26 cellular contexts compared by ENCODE assay signal in the genomic region with DNA sequence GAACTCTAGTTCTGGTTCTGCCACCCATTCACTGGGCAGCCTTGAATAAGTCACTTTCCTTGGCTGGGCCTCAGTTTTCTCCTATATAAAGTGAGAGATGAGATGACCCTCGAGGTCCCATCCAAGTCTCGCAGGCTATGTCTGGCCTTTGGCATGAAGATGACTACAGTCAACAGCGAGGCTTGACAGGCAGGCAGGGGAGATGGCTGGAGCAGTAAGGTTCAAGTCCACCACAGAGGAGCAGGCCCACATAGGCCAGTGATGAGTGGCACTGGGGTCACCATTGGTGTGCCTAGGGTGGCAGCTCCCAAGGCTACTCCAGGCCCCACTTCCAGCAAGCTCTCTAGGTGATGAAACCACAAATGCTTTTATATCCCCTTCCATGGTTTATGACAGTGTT.
DNase-seq lines count a peak whose midpoint lies in the region; ATAC-seq and TF ChIP-seq lines count a peak whose summit lies in the region.
"Had no signal": no experiment of that assay in that cellular context is flagged by ENCODE, and none has a peak within 500 bp of the region (broad histone marks: within the 10 kb centered on the region; RNA-seq: fewer than 3 reads in every experiment).

No MANE protein-coding gene starts in this region.

- H4K20me1 ChIP-seq in IMR-90 (ENCODE audit: insufficient read depth, low read length) = no peaks in the 10 kb centered on the region

- ATAC-seq in activated naive CD8-positive, alpha-beta T cell treated with anti-CD3 and anti-CD28 coated beads, Interleukin-2, amount 10 ng/mL, durations not matched to agents 7 days and 5 days (ENCODE audit: low read depth) = no peak
- ATAC-seq in IMR-90 (ENCODE audit: low read depth) (no peak), HG03442 (IDR thresholded peaks at IDR 0.05; ENCODE audit: unreplicated experiment) (no peak)
- ATAC-seq: HCT116 had no signal

- intact Hi-C loops in IMR-90 (cut with micrococcal nuclease) (no loop called here), spleen (cut with DNase I; ENCODE audit: low total_unique reads) (no loop called here)

- H2BK15ac ChIP-seq in IMR-90 (ENCODE audit: low read depth, low read length) = 0 out of 3 replicates have a peak overlapping the region, but pooled peaks have one; percentile 72

- TF ChIP-seq POLR2A in IMR-90 (IDR thresholded peaks at IDR 0.05; ENCODE audit: low read depth, low read length) (no peak), spleen (IDR thresholded peaks at IDR 0.05) (no peak), tibial nerve (IDR thresholded peaks at IDR 0.05) (no peak)

- no peak overlapping the region for H3K56ac ChIP-seq in IMR-90 (ENCODE audit: extremely low read depth, insufficient read depth, low read length)

- H3K4me1 ChIP-seq in IMR-90 (ENCODE audit: control insufficient read depth, insufficient read depth, low read length) = no peaks in the 10 kb centered on the region
- H3K4me1 ChIP-seq in spleen = peaks cover 0 to 12% (median 3%) of the 10 kb centered on the region in 6 donors
- peaks cover 0 to 38% (median 15%) of the 10 kb centered on the region in 4 donors for H3K4me1 ChIP-seq in tibial nerve

- H3K4me2 ChIP-seq in IMR-90 (ENCODE audit: low read depth, low read length) = no peak overlapping the region

- in situ Hi-C loops in IMR-90 (cut with MboI; ENCODE audit: low sequenced_read_pairs) = no loop called here

- no peak overlapping the region for H2BK5ac ChIP-seq in IMR-90 (ENCODE audit: low read depth, low read length, poor library complexity, severe bottlenecking)

- H3K36me3 ChIP-seq in IMR-90 (ENCODE audit: control insufficient read depth, insufficient read depth, low read length) = no peaks in the 10 kb centered on the region
- no peaks in the 10 kb centered on the region for H3K36me3 ChIP-seq in spleen
- H3K36me3 ChIP-seq in tibial nerve = no peaks in the 10 kb centered on the region

- no peak overlapping the region for H3K4ac ChIP-seq in IMR-90 (ENCODE audit: low read depth, low read length)

- H3K18ac ChIP-seq in IMR-90 (ENCODE audit: low read depth, low read length) = no peak overlapping the region

- H3K14ac ChIP-seq in IMR-90 (replicated peaks; ENCODE audit: low read depth, low read length) = no peak overlapping the region

- no peak for TF ChIP-seq EP300 in tibial nerve (IDR thresholded peaks at IDR 0.05)

- peaks cover 3% of the 10 kb centered on the region for H3K9me3 Mint-ChIP-seq in activated naive CD8-positive, alpha-beta T cell treated with anti-CD3 and anti-CD28 coated beads, Interleukin-2, amount 10 ng/mL, durations not matched to agents 7 days and 5 days
- H3K9me3 Mint-ChIP-seq in activated naive CD8-positive, alpha-beta T cell treated with anti-CD3 and anti-CD28 coated beads for 36 hours = peaks cover 3% of the 10 kb centered on the region
- H3K9me3 Mint-ChIP-seq in nephron = peaks cover 19% of the 10 kb centered on the region
- H3K9me3 Mint-ChIP-seq: CD8-positive, alpha-beta memory T cell had no signal

- H3K27ac ChIP-seq in IMR-90 (ENCODE audit: insufficient read depth, low read length) = no peak overlapping the region
- no peak overlapping the region for H3K27ac ChIP-seq in spleen
- no peak overlapping the region for H3K27ac ChIP-seq in tibial nerve
- H3K27ac ChIP-seq: 22Rv1, C4-2B, HL-60 had no signal

- H3K9ac ChIP-seq in IMR-90 (ENCODE audit: low read depth, low read length) = no peak overlapping the region

- no TSS peak for BruUV-seq in IMR-90 (replicated peaks; lab: Mats Ljungman, UMichigan)

- no peaks in the 10 kb centered on the region for H3K27me3 Mint-ChIP-seq in activated naive CD8-positive, alpha-beta T cell treated with anti-CD3 and anti-CD28 coated beads, Interleukin-2, amount 10 ng/mL, durations not matched to agents 7 days and 5 days
- no peaks in the 10 kb centered on the region for H3K27me3 Mint-ChIP-seq in activated naive CD8-positive, alpha-beta T cell treated with anti-CD3 and anti-CD28 coated beads for 36 hours
- H3K27me3 Mint-ChIP-seq in nephron (ENCODE audit: low read depth) = no peaks in the 10 kb centered on the region
- H3K27me3 Mint-ChIP-seq: B cell; CD8-positive, alpha-beta memory T cell had no signal

- CTCF ChIA-PET in IMR-90 (lab: Yijun Ruan, JAX) = no interaction called here

- H3K36me3 Mint-ChIP-seq in activated naive CD8-positive, alpha-beta T cell treated with anti-CD3 and anti-CD28 coated beads, Interleukin-2, amount 10 ng/mL, durations not matched to agents 7 days and 5 days = peaks cover 7% of the 10 kb centered on the region
- peaks cover 3% of the 10 kb centered on the region for H3K36me3 Mint-ChIP-seq in activated naive CD8-positive, alpha-beta T cell treated with anti-CD3 and anti-CD28 coated beads for 36 hours
- H3K36me3 Mint-ChIP-seq in nephron (ENCODE audit: low read depth) = peaks cover 20% of the 10 kb centered on the region

- H2AK9ac ChIP-seq in IMR-90 (replicated peaks; ENCODE audit: low read depth, low read length, poor library complexity) = no peak overlapping the region

- no peak overlapping the region; the same call in 1 of the 2 replicates for H4K91ac ChIP-seq in IMR-90 (ENCODE audit: insufficient read depth, low read depth, low read length)

- peak overlapping the region; percentile 24 for H2AFZ ChIP-seq in IMR-90 (replicated peaks; ENCODE audit: low read length, poor library complexity)

- no peak overlapping the region for H4K8ac ChIP-seq in IMR-90 (ENCODE audit: low read depth in 2 of 2, low read length in 2 of 2)

- H3K9me1 ChIP-seq in IMR-90 (ENCODE audit: insufficient read depth, low read length) = no peaks in the 10 kb centered on the region

- no peak overlapping the region; the same call in 1 of the 2 replicates for H2BK20ac ChIP-seq in IMR-90 (ENCODE audit: low read depth, low read length)

- TF ChIP-seq CTCF in IMR-90 (conservative IDR thresholded peaks at IDR 0.05; ENCODE audit: low read depth, low read length) (no peak), nephron (IDR thresholded peaks at IDR 0.05; ENCODE audit: unreplicated experiment in 3 of 3) (no peak), spleen (IDR thresholded peaks at IDR 0.05 in 8 of 11, conservative IDR thresholded peaks at IDR 0.05 in 3 of 11) (no peak), tibial nerve (IDR thresholded peaks at IDR 0.05) (no peak)

- peaks cover 10% of the 10 kb centered on the region for H3K4me1 Mint-ChIP-seq in activated naive CD8-positive, alpha-beta T cell treated with anti-CD3 and anti-CD28 coated beads, Interleukin-2, amount 10 ng/mL, durations not matched to agents 7 days and 5 days
- peaks cover 17% of the 10 kb centered on the region for H3K4me1 Mint-ChIP-seq in activated naive CD8-positive, alpha-beta T cell treated with anti-CD3 and anti-CD28 coated beads for 36 hours
- H3K4me1 Mint-ChIP-seq in nephron = peaks cover 23% of the 10 kb centered on the region
- H3K4me1 Mint-ChIP-seq: B cell had no signal

- peak overlapping the region; percentile 9; the same call in 1 of the 2 replicates for H2BK120ac ChIP-seq in IMR-90 (ENCODE audit: low read depth, low read length)

- no peak overlapping the region for H4K5ac ChIP-seq in IMR-90 (ENCODE audit: low read depth, low read length)

- no peak overlapping the region for H3K4me3 ChIP-seq in IMR-90 (ENCODE audit: insufficient read depth, low read depth, low read length)
- H3K4me3 ChIP-seq in spleen = no peak overlapping the region
- H3K4me3 ChIP-seq in tibial nerve = no peak overlapping the region

- H3K79me1 ChIP-seq in IMR-90 (ENCODE audit: low read depth in 1 of 2, low read length in 2 of 2) = no peaks in the 10 kb centered on the region

- H3K27me3 ChIP-seq in IMR-90 (ENCODE audit: control insufficient read depth, insufficient read depth, low read length) (no peaks in the 10 kb centered on the region), spleen (replicated peaks in 1 of 7) (no peaks in the 10 kb centered on the region), tibial nerve (no peaks in the 10 kb centered on the region)

- peak; percentile 7 for DNase-seq in activated naive CD8-positive, alpha-beta T cell treated with anti-CD3 and anti-CD28 coated beads, Interleukin-2, amount 10 ng/mL, durations not matched to agents 7 days and 5 days
- DNase-seq in activated naive CD8-positive, alpha-beta T cell treated with anti-CD3 and anti-CD28 coated beads for 36 hours = no peak
- no peak for DNase-seq in IMR-90
- DNase-seq in spleen = peak; percentile 34
- DNase-seq in tibial nerve (ENCODE audit: low spot score in 2 of 2) = no peak
- DNase-seq: CD8-positive, alpha-beta memory T cell; DMS 273 treated with DMSO at 0.1 percent for 48 hours; DMS79; Karpas-422; NCI-H1092; NCI-H1436; NCI-H187; NCI-H2081 treated with DMSO at 0.1 percent for 48 hours; NCI-H2171; NCI-H226; NCI-H510A; NCI-H69; RPMI8226; SIG-M5 had no signal

- H3K23ac ChIP-seq in IMR-90 (ENCODE audit: low read depth, low read length) = no peak overlapping the region

- dilution Hi-C loops in IMR-90 (cut with HindIII; ENCODE audit: low sequenced_read_pairs, unreplicated experiment) = no loop called here

- H2AK5ac ChIP-seq in IMR-90 (ENCODE audit: low read depth, low read length) = peak overlapping the region; percentile 31

- WGBS in IMR-90 (ENCODE audit: extremely low coverage in 2 of 2, insufficient read length in 1 of 2), 2 experiments = no CpG with 5 or more reads among the region's 3 CpGs
- WGBS in spleen, 5 donors = 85 to 100% (median 93%) methylated on average over 3 of the region's 3 CpGs
- WGBS in tibial nerve, 2 donors = 85 to 100% methylated on average over 3 of the region's 3 CpGs

- no peak overlapping the region for H3K27ac Mint-ChIP-seq in activated naive CD8-positive, alpha-beta T cell treated with anti-CD3 and anti-CD28 coated beads, Interleukin-2, amount 10 ng/mL, durations not matched to agents 7 days and 5 days
- H3K27ac Mint-ChIP-seq in activated naive CD8-positive, alpha-beta T cell treated with anti-CD3 and anti-CD28 coated beads for 36 hours = no peak overlapping the region
- H3K27ac Mint-ChIP-seq in nephron = peak overlapping the region in 2 of 3 experiments; percentile 1 to 26
- H3K27ac Mint-ChIP-seq: B cell; CD8-positive, alpha-beta memory T cell had no signal

- no peak overlapping the region for H3K4me3 Mint-ChIP-seq in activated naive CD8-positive, alpha-beta T cell treated with anti-CD3 and anti-CD28 coated beads, Interleukin-2, amount 10 ng/mL, durations not matched to agents 7 days and 5 days
- H3K4me3 Mint-ChIP-seq in activated naive CD8-positive, alpha-beta T cell treated with anti-CD3 and anti-CD28 coated beads for 36 hours = no peak overlapping the region
- no peak overlapping the region for H3K4me3 Mint-ChIP-seq in nephron
- H3K4me3 Mint-ChIP-seq: B cell; CD8-positive, alpha-beta memory T cell had no signal

- no peak for TF ChIP-seq RAD21 in IMR-90 (IDR thresholded peaks at IDR 0.05; ENCODE audit: low read length)

- POLR2A ChIA-PET in activated naive CD8-positive, alpha-beta T cell treated with anti-CD3 and anti-CD28 coated beads, Interleukin-2, amount 10 ng/mL, durations not matched to agents 7 days and 5 days (lab: Charles Lee) = no interaction called here
- POLR2A ChIA-PET in IMR-90 (lab: Charles Lee; ENCODE audit: unreplicated experiment) = no interaction called here

- H3K9me3 ChIP-seq in IMR-90 (ENCODE audit: control insufficient read depth, insufficient read depth, low read length) (no peaks in the 10 kb centered on the region; the same call in 1 of the 2 replicates), spleen (peaks cover 0 to 10% (median 6%) of the 10 kb centered on the region in 8 donors), tibial nerve (peaks cover 0 to 9% (median 0%) of the 10 kb centered on the region in 4 donors)

TF ChIP-seq in IMR-90, 13 proteins besides CTCF, POLR2A, EP300 and RAD21 (continues in another document):
- no peak for TF ChIP-seq SMC3 (IDR thresholded peaks at IDR 0.05; ENCODE audit: low read depth, low read length)

Comparison
In these comparisons a context has a peak if more than half of its experiments do, and no peak if none do; other contexts are left out.
1. DNase-seq: peak in activated naive CD8-positive, alpha-beta T cell treated with anti-CD3 and anti-CD28 coated beads, Interleukin-2, amount 10 ng/mL, durations not matched to agents 7 days and 5 days (single experiment) and spleen (single experiment); none in activated naive CD8-positive, alpha-beta T cell treated with anti-CD3 and anti-CD28 coated beads for 36 hours (single experiment), IMR-90 (single experiment) and tibial nerve (0 of 2).
2. H3K27ac Mint-ChIP-seq: peak in nephron (2 of 3); none in activated naive CD8-positive, alpha-beta T cell treated with anti-CD3 and anti-CD28 coated beads, Interleukin-2, amount 10 ng/mL, durations not matched to agents 7 days and 5 days (single experiment) and activated naive CD8-positive, alpha-beta T cell treated with anti-CD3 and anti-CD28 coated beads for 36 hours (single experiment).